12 cellular contexts compared by ENCODE assay signal in the genomic region with DNA sequence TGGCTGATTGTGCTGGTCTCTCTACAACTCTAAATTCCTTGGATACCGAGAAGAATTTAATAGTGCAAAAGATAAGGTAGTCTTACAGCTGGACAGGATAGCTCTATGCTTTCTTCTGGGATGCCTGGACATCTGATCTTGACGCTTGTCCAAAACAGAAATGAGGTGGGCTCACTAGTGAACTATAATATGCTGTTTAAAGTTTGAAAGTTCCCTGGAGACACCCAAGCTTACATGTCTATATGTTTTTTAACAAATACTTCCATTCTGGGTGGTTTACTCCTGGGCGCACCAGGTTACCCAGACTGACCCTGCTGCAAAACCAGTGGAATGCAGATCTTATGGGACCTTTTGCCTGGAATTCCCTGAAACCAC.
"Had no signal": no experiment of that assay in that cellular context is flagged by ENCODE, and none has a peak within 500 bp of the region (broad histone marks: within the 10 kb centered on the region; RNA-seq: fewer than 3 reads in every experiment).

No MANE protein-coding gene starts in this region.

- H3K9me3 ChIP-seq: esophagus squamous epithelium, mucosa of descending colon, psoas muscle, upper lobe of left lung had no signal

- H3K4me1 ChIP-seq: esophagus squamous epithelium, psoas muscle, upper lobe of left lung had no signal

- H3K4me3 ChIP-seq: esophagus squamous epithelium, mucosa of descending colon, psoas muscle had no signal

- H3K27ac ChIP-seq: esophagus squamous epithelium, psoas muscle, upper lobe of left lung had no signal

- DNase-seq: activated CD4-positive, alpha-beta T cell treated with anti-CD3 and anti-CD28 coated beads, Interleukin-2, amount 50 U/mL, for 48 hours; activated CD4-positive, CD25-positive, alpha-beta regulatory T cell treated with anti-CD3 and anti-CD28 coated beads, Interleukin-2, amount 50 U/mL, for 72 hours; activated CD8-positive, alpha-beta memory T cell treated with anti-CD3 and anti-CD28 coated beads, Interleukin-2, amount 50 U/mL, for 4 hours; activated naive CD8-positive, alpha-beta T cell treated with anti-CD3 and anti-CD28 coated beads, Interleukin-2, amount 10 ng/mL, durations not matched to agents 7 days and 5 days; anterior cingulate cortex; esophagus squamous epithelium; foreskin fibroblast; psoas muscle; stimulated activated naive CD4-positive, alpha-beta T cell; upper lobe of left lung had no signal

- H3K4me1 Mint-ChIP-seq: activated naive CD8-positive, alpha-beta T cell treated with anti-CD3 and anti-CD28 coated beads, Interleukin-2, amount 10 ng/mL, durations not matched to agents 7 days and 5 days had no signal

- H3K36me3 Mint-ChIP-seq: activated naive CD8-positive, alpha-beta T cell treated with anti-CD3 and anti-CD28 coated beads, Interleukin-2, amount 10 ng/mL, durations not matched to agents 7 days and 5 days; natural killer cell treated with Interleukin-12 subunit alpha and Interleukin-12 subunit beta and Interleukin-15 and Interleukin-18, amount 100 ng/mL, for 72 hours had no signal

- H3K36me3 ChIP-seq: esophagus squamous epithelium, upper lobe of left lung had no signal

- H3K4me3 Mint-ChIP-seq: activated naive CD8-positive, alpha-beta T cell treated with anti-CD3 and anti-CD28 coated beads, Interleukin-2, amount 10 ng/mL, durations not matched to agents 7 days and 5 days; natural killer cell treated with Interleukin-12 subunit alpha and Interleukin-12 subunit beta and Interleukin-15 and Interleukin-18, amount 100 ng/mL, for 72 hours had no signal

- H3K27me3 ChIP-seq: esophagus squamous epithelium, upper lobe of left lung had no signal

- ATAC-seq: natural killer cell treated with Interleukin-12 subunit alpha and Interleukin-12 subunit beta and Interleukin-15 and Interleukin-18, amount 100 ng/mL, for 72 hours; psoas muscle had no signal

- H3K27me3 Mint-ChIP-seq: activated naive CD8-positive, alpha-beta T cell treated with anti-CD3 and anti-CD28 coated beads, Interleukin-2, amount 10 ng/mL, durations not matched to agents 7 days and 5 days; natural killer cell treated with Interleukin-12 subunit alpha and Interleukin-12 subunit beta and Interleukin-15 and Interleukin-18, amount 100 ng/mL, for 72 hours had no signal

- H3K27ac Mint-ChIP-seq: activated naive CD8-positive, alpha-beta T cell treated with anti-CD3 and anti-CD28 coated beads, Interleukin-2, amount 10 ng/mL, durations not matched to agents 7 days and 5 days; natural killer cell treated with Interleukin-12 subunit alpha and Interleukin-12 subunit beta and Interleukin-15 and Interleukin-18, amount 100 ng/mL, for 72 hours had no signal
